ENCODE assay signal across 19 cellular contexts in the genomic region with DNA sequence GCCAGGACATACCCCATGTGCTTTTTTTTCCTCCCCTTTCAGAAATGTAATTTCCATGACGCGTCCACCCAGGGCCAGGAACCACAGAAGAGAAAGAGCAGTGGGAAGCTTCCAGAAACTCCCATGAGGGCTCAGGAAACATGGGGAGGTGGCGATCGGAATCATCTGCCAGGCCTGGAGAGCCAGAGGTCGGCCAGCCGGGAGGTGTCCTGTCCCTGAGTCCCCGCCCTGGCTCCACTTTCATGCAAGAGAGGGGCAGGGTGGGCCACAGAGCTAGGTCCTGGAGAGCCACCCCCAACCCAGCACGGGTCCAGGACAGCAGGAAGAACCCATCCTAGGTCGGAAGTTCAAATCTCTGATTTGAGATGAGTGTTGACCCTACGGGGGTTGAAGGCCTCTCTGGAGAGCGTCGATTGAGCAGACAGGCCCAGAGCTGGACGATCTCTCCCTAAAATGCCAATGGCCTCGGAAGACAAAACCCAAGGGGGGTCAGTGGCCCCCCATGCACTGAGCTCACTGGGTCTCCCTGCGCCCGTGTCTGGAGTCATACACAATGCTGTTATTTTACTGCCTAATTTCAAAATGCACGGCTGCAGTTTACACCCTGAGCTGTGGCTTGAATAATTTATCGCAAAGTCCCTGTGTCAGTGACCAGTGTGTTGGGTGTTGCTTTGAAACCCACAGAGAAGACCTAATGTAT.
DNase-seq lines count a peak whose midpoint lies in the region; ATAC-seq, FAIRE-seq and TF ChIP-seq lines count a peak whose summit lies in the region.
"Had no signal": no experiment of that assay in that cellular context is flagged by ENCODE, and none has a peak within 500 bp of the region (broad histone marks: within the 10 kb centered on the region; RNA-seq: fewer than 3 reads in every experiment).

No MANE protein-coding gene starts in this region.

- no peak overlapping the region for H2BK20ac ChIP-seq in H1 (ENCODE audit: low read length)

- peak overlapping the region; percentile 45 for H4K8ac ChIP-seq in H1 (ENCODE audit: extremely low read depth, insufficient read depth, low read length)

- no peak overlapping the region; the same call in 1 of the 2 replicates for H2BK15ac ChIP-seq in H1 (ENCODE audit: low read length)

- no peak overlapping the region for H2AK5ac ChIP-seq in H1 (ENCODE audit: low read depth, low read length)

- no peak overlapping the region for H3K56ac ChIP-seq in H1 (replicated peaks; ENCODE audit: insufficient read length, low read depth, low read length)

- H3K9ac ChIP-seq in H1 (replicated peaks in 1 of 4; ENCODE audit: extremely low read depth in 1 of 4, low read depth in 3 of 4, low read length in 3 of 4): no peak overlapping the region
- H3K9ac ChIP-seq in kidney (ENCODE audit: low read length in 2 of 2): no peak overlapping the region
- H3K9ac ChIP-seq: BLaER1 had no signal

- no peaks in the 10 kb centered on the region for H4K20me1 ChIP-seq in H1 (replicated peaks in 1 of 2; ENCODE audit: control insufficient read depth in 1 of 2, insufficient read depth in 2 of 2, low read length in 2 of 2)
- no peaks in the 10 kb centered on the region for H4K20me1 ChIP-seq in osteoblast (ENCODE audit: insufficient read depth, low read length)
- H4K20me1 ChIP-seq: BLaER1 had no signal

- no peak for TF ChIP-seq EP300 in H1 (IDR thresholded peaks at IDR 0.05; ENCODE audit: borderline replicate concordance in 1 of 2, low read depth in 2 of 2, low read length in 2 of 2)

- intact Hi-C loops in kidney (cut with DNase I): no loop called here

- H3K18ac ChIP-seq in H1 (ENCODE audit: extremely low read depth, low read length): no peak overlapping the region

- H3K27ac ChIP-seq in H1 (ENCODE audit: low read depth, low read length) (no peak overlapping the region), kidney (ENCODE audit: low read depth in 2 of 2, low read length in 2 of 2) (no peak overlapping the region), osteoblast (ENCODE audit: low read depth, low read length) (no peak overlapping the region)
- H3K27ac ChIP-seq: BLaER1, C4-2B had no signal

- H3K79me2 ChIP-seq in H1 (ENCODE audit: control insufficient read depth in 1 of 2, insufficient read depth in 2 of 2, low read length in 2 of 2): no peaks in the 10 kb centered on the region
- no peaks in the 10 kb centered on the region for H3K79me2 ChIP-seq in osteoblast (ENCODE audit: insufficient read depth, low read length)

- no peaks in the 10 kb centered on the region for H3K79me1 ChIP-seq in H1 (ENCODE audit: low read depth, low read length)

- POLR2A ChIA-PET in H1 (lab: Charles Lee; ENCODE audit: partially characterized antibody): no interaction called here

- no peak for TF ChIP-seq CTCF in H1 (IDR thresholded peaks at IDR 0.05; ENCODE audit: control extremely low read depth in 1 of 3, insufficient read depth in 1 of 3, low read depth in 1 of 3, low read length in 3 of 3)
- no peak for TF ChIP-seq CTCF in kidney (IDR thresholded peaks at IDR 0.05; ENCODE audit: borderline replicate concordance, extremely low read depth, insufficient read depth)
- TF ChIP-seq CTCF in osteoblast (IDR thresholded peaks at IDR 0.05; ENCODE audit: extremely low read depth, low read depth, low read length): no peak

- peak overlapping the region; percentile 67 for H3K4ac ChIP-seq in H1 (replicated peaks; ENCODE audit: insufficient read length, low read depth, low read length)

- no peak for ATAC-seq in GM18505 (IDR thresholded peaks at IDR 0.05; ENCODE audit: unreplicated experiment)
- ATAC-seq: GM12878, GM23338 had no signal

- no peak overlapping the region for H2BK5ac ChIP-seq in H1 (ENCODE audit: low read depth, low read length)

- no peak overlapping the region for H2BK120ac ChIP-seq in H1 (replicated peaks; ENCODE audit: low read depth, low read length)

- H4K91ac ChIP-seq in H1 (replicated peaks; ENCODE audit: insufficient read length, low read length): no peak overlapping the region

- CTCF ChIA-PET in H1 (lab: Charles Lee; ENCODE audit: partially characterized antibody): interaction anchor here (1.2 kb wide), 1 partner anchor 18 kb away, joined by 4 read pairs; no protein-coding TSS in a partner anchor

- H3K23me2 ChIP-seq in H1 (ENCODE audit: low read depth, low read length): no peaks in the 10 kb centered on the region

- H3K4me2 ChIP-seq in H1 (ENCODE audit: insufficient read depth in 1 of 2, low read depth in 2 of 2, low read length in 2 of 2): no peak overlapping the region
- H3K4me2 ChIP-seq in osteoblast (ENCODE audit: insufficient read depth, low read length): no peak overlapping the region
- H3K4me2 ChIP-seq: GM23338 had no signal

- 0 out of 4 replicates have a peak, but pooled peaks cover 0 to 2% of the 10 kb centered on the region in 2 experiments for H3K9me3 ChIP-seq in H1 (ENCODE audit: insufficient read depth in 2 of 2, low read depth in 1 of 2, low read length in 1 of 2)
- peaks cover 4 to 6% of the 10 kb centered on the region in 2 donors for H3K9me3 ChIP-seq in kidney (ENCODE audit: control insufficient read depth in 1 of 2, low read length in 2 of 2)
- no peaks in the 10 kb centered on the region for H3K9me3 ChIP-seq in osteoblast (ENCODE audit: low read depth, low read length)
- H3K9me3 ChIP-seq: HAP-1 had no signal

- no peak overlapping the region for H2BK12ac ChIP-seq in H1 (ENCODE audit: low read depth, low read length)

- TF ChIP-seq RAD21 in H1 (IDR thresholded peaks at IDR 0.05 in 1 of 2, conservative IDR thresholded peaks at IDR 0.05 in 1 of 2; ENCODE audit: low read depth in 2 of 2, low read length in 2 of 2): no peak

- no peak overlapping the region for H3K14ac ChIP-seq in H1 (ENCODE audit: insufficient read length)

- H3K23ac ChIP-seq in H1 (ENCODE audit: insufficient read length): no peak overlapping the region

- H2AFZ ChIP-seq in H1 (ENCODE audit: low read length): no peak overlapping the region
- H2AFZ ChIP-seq in osteoblast (ENCODE audit: low read length): no peak overlapping the region
- H2AFZ ChIP-seq: GM23338 had no signal

- H3K4me3 ChIP-seq in H1 (ENCODE audit: extremely low read depth in 1 of 4, insufficient read depth in 2 of 4, low read depth in 3 of 4, low read length in 4 of 4) (no peak overlapping the region), kidney (ENCODE audit: low read length in 2 of 2) (no peak overlapping the region), osteoblast (ENCODE audit: insufficient read depth, low read length) (no peak overlapping the region)
- H3K4me3 ChIP-seq: BLaER1, GM12878, GM23338, HAP-1 had no signal

- H4K5ac ChIP-seq in H1 (ENCODE audit: insufficient read length, low read depth, low read length): no peak overlapping the region

- H3K27me3 ChIP-seq in H1 (replicated peaks in 1 of 4; ENCODE audit: control insufficient read depth in 3 of 4, extremely low read depth in 1 of 4, insufficient read depth in 3 of 4, low read length in 3 of 4) (no peaks in the 10 kb centered on the region; a peak in 2 of 7 replicates), osteoblast (ENCODE audit: insufficient read depth, low read length) (no peaks in the 10 kb centered on the region)
- H3K27me3 ChIP-seq: BLaER1 had no signal

- TF ChIP-seq POLR2A in H1 (IDR thresholded peaks at IDR 0.05; ENCODE audit: control extremely low read depth in 1 of 2, low read depth in 2 of 2, low read length in 2 of 2) (no peak), GM18505 (IDR thresholded peaks at IDR 0.05; ENCODE audit: borderline replicate concordance, extremely low read depth, insufficient read depth, insufficient read length) (no peak)

- FAIRE-seq in H1 (lab: Jason Lieb, UNC): no peak
- no peak for FAIRE-seq in kidney (lab: Jason Lieb, UNC)
- FAIRE-seq: D721Med, GM12878, GM18507, H54 had no signal

- no peaks in the 10 kb centered on the region; a peak in 1 of 7 replicates for H3K4me1 ChIP-seq in H1 (replicated peaks in 1 of 4; ENCODE audit: control insufficient read depth in 3 of 4, insufficient read depth in 4 of 4, low read length in 3 of 4)
- no peaks in the 10 kb centered on the region for H3K4me1 ChIP-seq in kidney (ENCODE audit: control insufficient read depth in 1 of 2, insufficient read depth in 1 of 2, low read depth in 1 of 2, low read length in 2 of 2)
- no peaks in the 10 kb centered on the region for H3K4me1 ChIP-seq in osteoblast (ENCODE audit: insufficient read depth, low read length)
- H3K4me1 ChIP-seq: HAP-1 had no signal

- H3K36me3 ChIP-seq in H1 (ENCODE audit: control insufficient read depth in 2 of 4, insufficient read depth in 4 of 4, low read length in 3 of 4) (no peaks in the 10 kb centered on the region), kidney (ENCODE audit: control insufficient read depth in 1 of 2, insufficient read depth in 2 of 2, low read length in 2 of 2) (no peaks in the 10 kb centered on the region), osteoblast (ENCODE audit: insufficient read depth, low read length) (no peaks in the 10 kb centered on the region)
- H3K36me3 ChIP-seq: BLaER1, HAP-1 had no signal

- no peak for DNase-seq in H1 (ENCODE audit: low read depth in 1 of 2, low spot score in 2 of 2)
- DNase-seq in kidney: peak; percentile 52
- peak; percentile 67 for DNase-seq in osteoblast (ENCODE audit: insufficient read length, low spot score, missing footprints)
- DNase-seq in T1000 (lab: John Stamatoyannopoulos, UW): no peak
- DNase-seq in glomerular visceral epithelial cell (ENCODE audit: extremely low spot score): no peak
- DNase-seq: CD8-positive, alpha-beta memory T cell; DMS 273 treated with DMSO at 0.1 percent for 48 hours; EL; GDM1; HFFc6 had no signal

- WGBS in H1 (ENCODE audit: extremely low coverage in 1 of 2, insufficient coverage in 1 of 2, insufficient read length in 1 of 2, insufficient replicate concordance in 2 of 2, low coverage in 1 of 2, low lambda C conversion rate in 2 of 2, missing lambda C conversion rate in 1 of 2), 2 experiments: 92% methylated on average over 18 of the region's 18 CpGs; no CpG with 5 or more reads in 1 of the 2 experiments

TF ChIP-seq in H1, 55 proteins besides CTCF, POLR2A, EP300 and RAD21 (continues in another document):
- no peak for TF ChIP-seq RNF2 (IDR thresholded peaks at IDR 0.05; ENCODE audit: borderline replicate concordance, low read depth, low read length, missing control alignments, poor library complexity, severe bottlenecking)
- TF ChIP-seq RXRA (IDR thresholded peaks at IDR 0.05; ENCODE audit: insufficient read depth, low read depth, low read length): no peak

Comparison
In these comparisons a context has a peak if more than half of its experiments do, and no peak if none do; other contexts are left out.
1. DNase-seq: peak in kidney (single experiment) and osteoblast (single experiment); none in H1 (0 of 2), T1000 (single experiment) and glomerular visceral epithelial cell (single experiment).